1 cellular context compared by ENCODE assay signal in genomic region chr17:46252804-46253203, GRCh38. TPM values are rescaled to one million over a fixed set of nuclear protein-coding genes. Genes with fewer than 3 reads are reported as not detected.
"Had no signal": no experiment of that assay in that cellular context is flagged by ENCODE, and none has a peak within 500 bp of the region (broad histone marks: within the 10 kb centered on the region; RNA-seq: fewer than 3 reads in every experiment).

No MANE protein-coding gene starts in this region.

RNA-seq across cellular contexts. Expression of gene LRRC37A, which starts 42.1 kb away (rescaled TPM):
- total RNA-seq: ascending aorta had no signal
